In the genomic region with DNA sequence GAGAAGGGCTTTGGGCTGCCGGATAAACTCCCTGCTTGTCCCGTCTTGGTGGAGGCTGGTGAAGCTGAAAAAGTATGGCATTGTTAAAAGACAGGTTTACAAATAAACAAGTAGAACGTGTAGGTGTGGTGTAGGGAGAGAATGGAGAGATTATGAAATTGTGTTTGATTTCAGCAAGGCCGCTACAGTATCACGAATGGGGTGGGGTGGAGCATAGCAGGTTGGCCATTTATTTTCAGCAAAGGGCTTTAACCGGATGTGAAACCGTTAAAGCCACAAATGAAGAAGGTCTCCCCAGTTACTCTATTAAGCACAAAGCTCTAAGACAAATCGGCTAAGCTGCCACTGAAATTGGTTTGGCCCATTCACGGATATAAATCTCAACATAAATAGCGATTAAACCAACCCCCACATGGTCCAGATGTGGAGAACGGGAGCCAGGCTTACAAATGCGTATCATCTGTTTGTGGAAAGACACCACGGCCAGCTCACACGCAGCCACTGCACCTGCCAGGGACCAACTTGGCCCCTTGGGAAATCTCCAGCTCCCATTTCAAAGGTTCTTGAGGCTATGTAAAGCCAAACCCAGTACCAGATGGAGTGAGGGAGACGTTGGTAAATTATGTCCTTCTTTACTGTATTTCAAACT, we compare ENCODE assay signal across 7 cellular contexts.
DNase-seq lines count a peak whose midpoint lies in the region; ATAC-seq and TF ChIP-seq lines count a peak whose summit lies in the region.

No MANE protein-coding gene starts in this region.

- H3K4me1 Mint-ChIP-seq in osteocyte (ENCODE audit: unreplicated experiment), result peaks cover 32% of the 10 kb centered on the region

- intact Hi-C loops in head of caudate nucleus (cut with DNase I), result no loop called here

- peaks cover 42% of the 10 kb centered on the region for H3K36me3 Mint-ChIP-seq in osteocyte (ENCODE audit: unreplicated experiment)

- H3K4me3 Mint-ChIP-seq in osteocyte (ENCODE audit: unreplicated experiment), result no peak overlapping the region

- TF ChIP-seq CTCF in osteocyte (IDR thresholded peaks at IDR 0.05), result no peak

- no peaks in the 10 kb centered on the region for H3K27me3 Mint-ChIP-seq in osteocyte (ENCODE audit: unreplicated experiment)

- DNase-seq in NCI-H69 (lab: John Stamatoyannopoulos, UW) (peak; percentile 78), osteocyte (ENCODE audit: extremely low spot score, unreplicated experiment) (no peak), head of caudate nucleus (no peak)
- no peak for DNase-seq in activated T-cell treated with anti-CD3 and anti-CD28 coated beads, Interleukin-2, amount 50 U/mL, for 48 hours
- no peak for DNase-seq in activated CD4-positive, CD25-positive, alpha-beta regulatory T cell (lab: John Stamatoyannopoulos, UW)

- H3K27ac Mint-ChIP-seq in osteocyte (ENCODE audit: unreplicated experiment), result peak overlapping the region; percentile 24

- ATAC-seq in GM19043 (IDR thresholded peaks at IDR 0.05; ENCODE audit: low read depth, unreplicated experiment) (peak; percentile 49), HG02938 (IDR thresholded peaks at IDR 0.05; ENCODE audit: unreplicated experiment) (peak; percentile 70)

- H3K9me3 Mint-ChIP-seq in osteocyte (ENCODE audit: unreplicated experiment), result no peaks in the 10 kb centered on the region
